8 cellular contexts compared by ENCODE assay signal in the genomic region with DNA sequence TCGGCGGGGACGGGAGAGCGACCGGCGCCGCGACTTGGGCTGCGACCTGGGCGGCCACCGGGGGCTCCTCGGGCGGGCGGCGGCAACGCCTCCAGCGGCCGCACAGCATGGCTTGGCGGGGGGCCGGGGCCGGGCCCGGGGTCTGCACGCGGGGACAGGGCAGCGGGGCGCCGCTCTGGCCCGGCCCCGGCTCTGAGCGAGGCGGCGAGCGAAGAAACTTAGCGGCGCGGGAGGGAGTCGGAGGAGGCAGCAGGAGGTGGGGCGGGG. TPM values are rescaled to one million over a fixed set of nuclear protein-coding genes. Genes with fewer than 3 reads are reported as not detected.
DNase-seq lines count a peak whose midpoint lies in the region; ATAC-seq and TF ChIP-seq lines count a peak whose summit lies in the region.

A gene with protein sequence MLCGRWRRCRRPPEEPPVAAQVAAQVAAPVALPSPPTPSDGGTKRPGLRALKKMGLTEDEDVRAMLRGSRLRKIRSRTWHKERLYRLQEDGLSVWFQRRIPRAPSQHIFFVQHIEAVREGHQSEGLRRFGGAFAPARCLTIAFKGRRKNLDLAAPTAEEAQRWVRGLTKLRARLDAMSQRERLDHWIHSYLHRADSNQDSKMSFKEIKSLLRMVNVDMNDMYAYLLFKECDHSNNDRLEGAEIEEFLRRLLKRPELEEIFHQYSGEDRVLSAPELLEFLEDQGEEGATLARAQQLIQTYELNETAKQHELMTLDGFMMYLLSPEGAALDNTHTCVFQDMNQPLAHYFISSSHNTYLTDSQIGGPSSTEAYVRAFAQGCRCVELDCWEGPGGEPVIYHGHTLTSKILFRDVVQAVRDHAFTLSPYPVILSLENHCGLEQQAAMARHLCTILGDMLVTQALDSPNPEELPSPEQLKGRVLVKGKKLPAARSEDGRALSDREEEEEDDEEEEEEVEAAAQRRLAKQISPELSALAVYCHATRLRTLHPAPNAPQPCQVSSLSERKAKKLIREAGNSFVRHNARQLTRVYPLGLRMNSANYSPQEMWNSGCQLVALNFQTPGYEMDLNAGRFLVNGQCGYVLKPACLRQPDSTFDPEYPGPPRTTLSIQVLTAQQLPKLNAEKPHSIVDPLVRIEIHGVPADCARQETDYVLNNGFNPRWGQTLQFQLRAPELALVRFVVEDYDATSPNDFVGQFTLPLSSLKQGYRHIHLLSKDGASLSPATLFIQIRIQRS (minus strand): TSS at position 214 of the 267 bp plus-strand sequence. CDS start 105 bp downstream, at position 109.

- H3K27ac Mint-ChIP-seq in neural crest cell (ENCODE audit: unreplicated experiment), result peak within 1 kb of the TSS; percentile 86

- H3K4me1 ChIP-seq in esophagus (ENCODE audit: control insufficient read depth in 2 of 2, insufficient read depth in 2 of 2, low read length in 1 of 2), result peaks cover 15 to 49% of the 10 kb centered on the region in 2 donors

- DNase-seq in RWPE1 (ENCODE audit: low spot score) (no peak), neural crest cell (ENCODE audit: low read depth, low spot score) (no peak), DMS53 (lab: John Stamatoyannopoulos, UW) (no peak), hepatic stellate cell (ENCODE audit: low spot score) (no peak), EL (no peak)
- DNase-seq in activated effector memory CD4-positive, alpha-beta T cell treated with anti-CD3 and anti-CD28 coated beads, Interleukin-2, amount 50 U/mL, for 16 hours, result no peak

- H3K36me3 ChIP-seq in esophagus (ENCODE audit: control insufficient read depth in 2 of 2, insufficient read depth in 2 of 2, low read length in 1 of 2), result no peaks in the 10 kb centered on the region

- 1% methylated on average over 28 to 37 of the region's 38 CpGs for WGBS in esophagus, 2 donors

- H3K4me1 Mint-ChIP-seq in neural crest cell, result peaks cover 17% of the 10 kb centered on the region

- H3K27me3 ChIP-seq in esophagus (ENCODE audit: control insufficient read depth in 1 of 2, insufficient read depth in 2 of 2, low read length in 2 of 2), result no peaks in the 10 kb centered on the region

- POLR2A ChIA-PET in RWPE1 (lab: Yijun Ruan, JAX; ENCODE audit: low non-redundant PET), result no interaction called here

- TF ChIP-seq CTCF in RWPE1 (conservative IDR thresholded peaks at IDR 0.05; ENCODE audit: low read depth), result no peak
- TF ChIP-seq CTCF in neural crest cell (conservative IDR thresholded peaks at IDR 0.05), result no peak

- CTCF ChIA-PET in RWPE1 (lab: Yijun Ruan, JAX), result interaction anchor here (0.6 to 2.3 kb wide), 11 partner anchors 12 to 301 kb away, joined by 3 to 11 read pairs (median 3); a partner anchor contains a TSS

- H3K4me3 ChIP-seq in esophagus (ENCODE audit: low read depth in 1 of 2, low read length in 2 of 2), result peak within 1 kb of the TSS; percentile 67 to 80

- H3K27me3 Mint-ChIP-seq in neural crest cell (ENCODE audit: low read depth), result peaks cover 4% of the 10 kb centered on the region

- H3K9me3 Mint-ChIP-seq in neural crest cell, result no peaks in the 10 kb centered on the region

- no peaks in the 10 kb centered on the region for H3K36me3 Mint-ChIP-seq in neural crest cell (ENCODE audit: low read depth)

- H3K27ac ChIP-seq in RWPE1, result peak within 1 kb of the TSS; percentile 100
- peak within 1 kb of the TSS; percentile 97 to 99 for H3K27ac ChIP-seq in esophagus (ENCODE audit: low read depth in 2 of 2, low read length in 1 of 2)

- no peaks in the 10 kb centered on the region for H3K9me3 ChIP-seq in esophagus (ENCODE audit: control insufficient read depth in 2 of 2, insufficient read depth in 1 of 2, low read depth in 1 of 2, low read length in 1 of 2)

- ATAC-seq in GM18498 (IDR thresholded peaks at IDR 0.05; ENCODE audit: unreplicated experiment), result peak; percentile 5

- H3K4me3 Mint-ChIP-seq in neural crest cell, result peak within 1 kb of the TSS; percentile 91

RNA-seq across cellular contexts. Expression of the gene that starts here (rescaled TPM):
- 10 to 100 TPM; 34.2 to 47.3 TPM for polyA plus RNA-seq in esophagus
- total RNA-seq in neural crest cell, result 34.2 and 36.5 TPM in 2 replicates
